In the genomic region with DNA sequence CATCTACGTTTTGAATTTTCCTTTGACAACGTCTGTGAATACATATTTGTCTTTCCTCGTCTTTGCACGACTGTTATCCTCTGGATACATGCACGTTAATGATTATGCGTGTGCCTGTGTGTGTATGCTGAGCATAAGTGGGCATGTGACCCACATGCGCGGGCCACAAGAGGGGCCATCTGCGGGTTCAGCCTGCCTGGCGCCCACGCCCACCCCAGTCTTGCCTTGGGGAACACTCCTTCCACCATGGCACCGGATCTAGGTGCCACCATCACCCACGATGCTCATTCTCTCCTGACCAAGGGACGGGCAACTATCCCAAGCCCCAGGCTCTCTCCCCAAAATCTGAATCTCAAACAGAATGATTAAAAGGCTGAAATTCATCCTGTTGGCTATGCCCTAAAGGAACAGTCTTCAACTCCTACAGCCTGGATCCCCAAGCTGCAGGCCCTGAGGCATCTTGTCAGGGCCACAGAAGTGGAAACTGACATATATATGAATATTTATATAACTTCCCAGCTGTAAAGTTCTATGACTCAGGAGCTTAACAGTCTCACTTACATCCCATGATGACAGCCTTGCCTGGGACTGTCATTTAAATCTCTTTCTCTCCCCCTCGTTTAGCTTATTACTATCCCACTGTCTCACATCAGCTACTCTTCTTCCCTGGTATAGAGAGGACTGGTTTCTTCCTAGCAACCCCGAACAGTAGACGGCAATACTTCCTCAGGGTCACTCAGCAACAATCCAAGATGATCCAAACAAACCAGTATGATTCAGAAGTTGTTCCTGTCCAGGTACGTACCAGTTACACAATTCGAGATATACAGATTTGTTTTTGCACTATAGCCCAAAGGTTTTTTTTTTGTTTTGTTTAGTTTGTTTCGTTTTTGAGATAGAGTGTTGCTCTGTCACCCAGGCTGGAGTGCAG, we compare ENCODE assay signal across 22 cellular contexts. TPM values are rescaled to one million over a fixed set of nuclear protein-coding genes. Genes with fewer than 3 reads are reported as not detected.
DNase-seq lines count a peak whose midpoint lies in the region; ATAC-seq and TF ChIP-seq lines count a peak whose summit lies in the region.
"Had no signal": no experiment of that assay in that cellular context is flagged by ENCODE, and none has a peak within 500 bp of the region (broad histone marks: within the 10 kb centered on the region; RNA-seq: fewer than 3 reads in every experiment).

No MANE protein-coding gene starts in this region.

- peaks cover 5% of the 10 kb centered on the region for H3K4me1 Mint-ChIP-seq in stimulated activated memory B cell treated with anti-CD40 and anti-IgM and Interleukin-4, amounts not matched to agents 10 μg/mL and 1 μg/mL and 100 μg/mL, for 72 hours
- H3K4me1 Mint-ChIP-seq: activated naive CD4-positive, alpha-beta T cell treated with anti-CD3 and anti-CD28 coated beads, Interleukin-2, amount 10 ng/mL, durations not matched to agents 7 days and 5 days had no signal

- H3K9me3 ChIP-seq in PC-3 (ENCODE audit: low read length) (no peaks in the 10 kb centered on the region), left lung (no peaks in the 10 kb centered on the region)
- H3K9me3 ChIP-seq: gastrocnemius medialis, neutrophil, sigmoid colon, transverse colon had no signal

- peaks cover 27% of the 10 kb centered on the region for H3K27me3 Mint-ChIP-seq in stimulated activated memory B cell treated with anti-CD40 and anti-IgM and Interleukin-4, amounts not matched to agents 10 μg/mL and 1 μg/mL and 100 μg/mL, for 72 hours

- H3K4me3 Mint-ChIP-seq in stimulated activated memory B cell treated with anti-CD40 and anti-IgM and Interleukin-4, amounts not matched to agents 10 μg/mL and 1 μg/mL and 100 μg/mL, for 72 hours, result no peak overlapping the region
- H3K4me3 Mint-ChIP-seq: activated CD4-positive, alpha-beta memory T cell treated with anti-CD3 and anti-CD28 coated beads, Interleukin-2, amount 10 ng/mL, durations not matched to agents 7 days and 5 days; activated naive CD4-positive, alpha-beta T cell treated with anti-CD3 and anti-CD28 coated beads, Interleukin-2, amount 10 ng/mL, durations not matched to agents 7 days and 5 days; activated T-cell treated with anti-CD3 and anti-CD28 coated beads, Interleukin-2, amount 50 U/mL, for 4 hours had no signal

- CTCF ChIA-PET in PC-3 (lab: Charles Lee), result interaction anchor here (0.6 kb wide), 1 partner anchor 72 kb away, joined by 3 read pairs; no protein-coding TSS in a partner anchor

- H3K36me3 ChIP-seq in PC-3 (ENCODE audit: low read depth, low read length), result no peaks in the 10 kb centered on the region
- no peaks in the 10 kb centered on the region for H3K36me3 ChIP-seq in left lung
- H3K36me3 ChIP-seq: gastrocnemius medialis, neutrophil, sigmoid colon, transverse colon had no signal

- H4K20me1 ChIP-seq in PC-3 (ENCODE audit: low read length), result no peaks in the 10 kb centered on the region

- POLR2A ChIA-PET in PC-3 (lab: Charles Lee; ENCODE audit: unreplicated experiment), result interaction anchor here (1.0 kb wide), 1 partner anchor 21 kb away, joined by 3 read pairs; no protein-coding TSS in a partner anchor

- no peak overlapping the region for H3K27ac Mint-ChIP-seq in stimulated activated memory B cell treated with anti-CD40 and anti-IgM and Interleukin-4, amounts not matched to agents 10 μg/mL and 1 μg/mL and 100 μg/mL, for 72 hours
- H3K27ac Mint-ChIP-seq: activated CD4-positive, alpha-beta memory T cell treated with anti-CD3 and anti-CD28 coated beads, Interleukin-2, amount 10 ng/mL, durations not matched to agents 7 days and 5 days; activated naive CD4-positive, alpha-beta T cell treated with anti-CD3 and anti-CD28 coated beads, Interleukin-2, amount 10 ng/mL, durations not matched to agents 7 days and 5 days had no signal

- H3K79me2 ChIP-seq in PC-3 (ENCODE audit: low read length), result peaks cover 86% of the 10 kb centered on the region

- TSS peak; percentile 14 for BruUV-seq in PC-3 (replicated peaks; lab: Mats Ljungman, UMichigan)

- ATAC-seq in PC-3 (peak; percentile 72), left lung (peak; percentile 49)
- ATAC-seq in stimulated activated memory B cell treated with anti-CD40 and anti-IgM and Interleukin-4, amounts not matched to agents 10 μg/mL and 1 μg/mL and 100 μg/mL, for 72 hours, result peak; percentile 27
- ATAC-seq: activated T-cell treated with anti-CD3 and anti-CD28 coated beads, Interleukin-2, amount 50 U/mL, for 4 hours; gastrocnemius medialis had no signal

- H3K4me3 ChIP-seq in PC-3 (ENCODE audit: low read length), result peak overlapping the region; percentile 41; the same call in 1 of the 2 replicates
- H3K4me3 ChIP-seq in left lung, result no peak overlapping the region
- H3K4me3 ChIP-seq: gastrocnemius medialis, sigmoid colon, transverse colon had no signal

- no peak overlapping the region for H2AFZ ChIP-seq in PC-3 (ENCODE audit: low read length)

- peak overlapping the region; percentile 76 for H3K27ac ChIP-seq in PC-3 (ENCODE audit: low read length)
- peak overlapping the region; percentile 9 for H3K27ac ChIP-seq in caudate nucleus (ENCODE audit: low read depth, low read length)
- H3K27ac ChIP-seq in left lung, result no peak overlapping the region
- H3K27ac ChIP-seq: gastrocnemius medialis, neutrophil, sigmoid colon, transverse colon had no signal

- peaks cover 21% of the 10 kb centered on the region for H3K4me1 ChIP-seq in PC-3 (ENCODE audit: insufficient read depth, low read length)
- peaks cover 10 to 12% of the 10 kb centered on the region in 2 donors for H3K4me1 ChIP-seq in left lung
- H3K4me1 ChIP-seq: gastrocnemius medialis, sigmoid colon had no signal

- H3K9me2 ChIP-seq in PC-3 (replicated peaks; ENCODE audit: low read length), result no peaks in the 10 kb centered on the region

- peaks cover 18% of the 10 kb centered on the region for H3K9me3 Mint-ChIP-seq in stimulated activated memory B cell treated with anti-CD40 and anti-IgM and Interleukin-4, amounts not matched to agents 10 μg/mL and 1 μg/mL and 100 μg/mL, for 72 hours
- H3K9me3 Mint-ChIP-seq: activated naive CD4-positive, alpha-beta T cell treated with anti-CD3 and anti-CD28 coated beads, Interleukin-2, amount 10 ng/mL, durations not matched to agents 7 days and 5 days had no signal

- H3K27me3 ChIP-seq in PC-3 (ENCODE audit: low read length) (no peaks in the 10 kb centered on the region), left lung (no peaks in the 10 kb centered on the region)
- H3K27me3 ChIP-seq: gastrocnemius medialis, neutrophil, sigmoid colon, transverse colon had no signal

- no peaks in the 10 kb centered on the region for H3K36me3 Mint-ChIP-seq in stimulated activated memory B cell treated with anti-CD40 and anti-IgM and Interleukin-4, amounts not matched to agents 10 μg/mL and 1 μg/mL and 100 μg/mL, for 72 hours
- H3K36me3 Mint-ChIP-seq: activated naive CD4-positive, alpha-beta T cell treated with anti-CD3 and anti-CD28 coated beads, Interleukin-2, amount 10 ng/mL, durations not matched to agents 7 days and 5 days had no signal

- H3K4me2 ChIP-seq in PC-3 (ENCODE audit: low read length), result peak overlapping the region; percentile 50

- H3K9ac ChIP-seq in PC-3 (ENCODE audit: low read length), result peak overlapping the region; percentile 33

- H3F3A ChIP-seq in PC-3 (ENCODE audit: low read length, unreplicated experiment), result no peaks in the 10 kb centered on the region

- DNase-seq in PC-3, result peak; percentile 79
- peak in 4 of 61 donors; percentile 27 to 63 (median 54) for DNase-seq in caudate nucleus (lab: John Stamatoyannopoulos, UW)
- no peak for DNase-seq in left lung
- DNase-seq in SHP77 (lab: John Stamatoyannopoulos, UW), result no peak
- DNase-seq in AG20443 (ENCODE audit: low spot score), result no peak
- DNase-seq in T-helper 2 cell, result no peak
- DNase-seq: activated CD4-positive, alpha-beta memory T cell treated with anti-CD3 and anti-CD28 coated beads, Interleukin-2, amount 10 ng/mL, durations not matched to agents 7 days and 5 days; activated CD4-positive, CD25-positive, alpha-beta regulatory T cell; activated naive CD4-positive, alpha-beta T cell treated with anti-CD3 and anti-CD28 coated beads, Interleukin-2, amount 10 ng/mL, durations not matched to agents 7 days and 5 days; activated T-cell treated with anti-CD3 and anti-CD28 coated beads, Interleukin-2, amount 50 U/mL, for 4 hours; cortex of kidney; DND-41; gastrocnemius medialis; NCI-H1105 treated with DMSO at 0.1 percent for 48 hours; NCI-H526; OCI-M1; sigmoid colon; stimulated activated naive CD4-positive, alpha-beta T cell; T-helper 9 cell; transverse colon had no signal

- TF ChIP-seq CTCF in PC-3 (conservative IDR thresholded peaks at IDR 0.05; ENCODE audit: low read depth, low read length) (no peak), left lung (IDR thresholded peaks at IDR 0.05) (no peak)

- intact Hi-C loops in PC-3 (cut with micrococcal nuclease) (loop anchor here (2.0 kb wide), 1 partner anchor 21 kb away; no protein-coding TSS in a partner anchor), left lung (cut with DNase I) (no loop called here)

RNA-seq across cellular contexts. Expression of gene KIAA1549, which starts 22.9 kb away (rescaled TPM):
- total RNA-seq in PC-3 (2014; rRNA removed) (7.5 and 8.2 TPM in 2 replicates), left lung (1 to 10 TPM; 4.1 to 4.8 TPM)

Comparison
In these comparisons a context has a peak if more than half of its experiments do, and no peak if none do; other contexts are left out.
1. H3K27ac ChIP-seq: peak in PC-3 (single experiment) and caudate nucleus (single experiment); none in left lung (0 of 2).
2. Peak in every context shown above with its lines, with median percentiles within 50 percentile points of each other: ATAC-seq.